1 cellular context compared by ENCODE assay signal in genomic region chr17:39700148-39700987, GRCh38.
TF ChIP-seq lines count a peak whose summit lies in the region.

No MANE protein-coding gene starts in this region.

TF ChIP-seq in HepG2, 621 proteins besides CTCF, POLR2A, EP300 and RAD21 (continued from another document and continues in another):
- TF ChIP-seq MNT (IDR thresholded peaks at IDR 0.05) (no peak), NR2F1 (CRISPR knock-in tag; IDR thresholded peaks at IDR 0.05) (no peak), SRF (IDR thresholded peaks at IDR 0.05; ENCODE audit: low read depth, low read length) (no peak), ZNF317 (CRISPR knock-in tag; IDR thresholded peaks at IDR 0.05) (peak; percentile 14; the same call in 1 of the 2 replicates), KAT7 (CRISPR knock-in tag; IDR thresholded peaks at IDR 0.05; ENCODE audit: borderline replicate concordance) (peak; percentile 95), MEF2D (CRISPR knock-in tag; IDR thresholded peaks at IDR 0.05) (peak; percentile 35; the same call in 1 of the 2 replicates), ZNF770 (CRISPR knock-in tag; IDR thresholded peaks at IDR 0.05) (no peak), RBM39 (IDR thresholded peaks at IDR 0.05; ENCODE audit: low read depth, low read length, poor library complexity, severe bottlenecking) (no peak), ZNF598 (CRISPR knock-in tag; IDR thresholded peaks at IDR 0.05; ENCODE audit: borderline replicate concordance) (no peak), KDM2A (CRISPR knock-in tag; IDR thresholded peaks at IDR 0.05; ENCODE audit: borderline replicate concordance, low read depth) (peak; percentile 87), ZNF256 (CRISPR knock-in tag; conservative IDR thresholded peaks at IDR 0.05) (peak; percentile 68; the same call in 1 of the 2 replicates), HMGA1 (CRISPR knock-in tag; conservative IDR thresholded peaks at IDR 0.05) (no peak), HMG20B (CRISPR knock-in tag; conservative IDR thresholded peaks at IDR 0.05) (no peak), MZF1 (CRISPR knock-in tag; IDR thresholded peaks at IDR 0.05; ENCODE audit: borderline replicate concordance) (no peak), ZNF572 (CRISPR knock-in tag; IDR thresholded peaks at IDR 0.05) (no peak), MAZ (IDR thresholded peaks at IDR 0.05; ENCODE audit: borderline replicate concordance, low read depth, low read length) (no peak), MAZ (CRISPR knock-in tag; IDR thresholded peaks at IDR 0.05; ENCODE audit: low read depth) (no peak; the same call in 1 of the 2 replicates), SMC3 (IDR thresholded peaks at IDR 0.05; ENCODE audit: low read length) (no peak), MBD4 (IDR thresholded peaks at IDR 0.05; ENCODE audit: borderline replicate concordance, low read length) (no peak), ZFY (CRISPR knock-in tag; IDR thresholded peaks at IDR 0.05) (peak; percentile 67), THAP11 (CRISPR knock-in tag; IDR thresholded peaks at IDR 0.05) (0 out of 2 replicates have a peak, but pooled peaks have one; percentile 23), ZNF800 (CRISPR knock-in tag; IDR thresholded peaks at IDR 0.05) (0 out of 2 replicates have a peak, but pooled peaks have one; percentile 47), KMT2A (CRISPR knock-in tag; IDR thresholded peaks at IDR 0.05) (peak; percentile 58; the same call in 1 of the 2 replicates), RBFOX2 (IDR thresholded peaks at IDR 0.05; ENCODE audit: low read depth, low read length) (peak; percentile 83), SMAD1 (CRISPR knock-in tag; IDR thresholded peaks at IDR 0.05; ENCODE audit: borderline replicate concordance, low read depth) (no peak), ELF1 (CRISPR knock-in tag; IDR thresholded peaks at IDR 0.05) (no peak), HMG20A (CRISPR knock-in tag; IDR thresholded peaks at IDR 0.05; ENCODE audit: borderline replicate concordance) (no peak), RXRB (CRISPR knock-in tag; IDR thresholded peaks at IDR 0.05; ENCODE audit: borderline replicate concordance) (no peak), ZNF777 (CRISPR knock-in tag; IDR thresholded peaks at IDR 0.05) (no peak; the same call in 1 of the 2 replicates), ZNF34 (CRISPR knock-in tag; IDR thresholded peaks at IDR 0.05; ENCODE audit: borderline replicate concordance) (no peak), E2F1 (CRISPR knock-in tag; IDR thresholded peaks at IDR 0.05) (no peak), PREB (CRISPR knock-in tag; IDR thresholded peaks at IDR 0.05) (no peak), ZBTB20 (CRISPR knock-in tag; IDR thresholded peaks at IDR 0.05; ENCODE audit: borderline replicate concordance, low read depth) (no peak), SCMH1 (CRISPR knock-in tag; IDR thresholded peaks at IDR 0.05; ENCODE audit: borderline replicate concordance) (no peak), HCFC1 (IDR thresholded peaks at IDR 0.05; ENCODE audit: low read depth, low read length) (0 out of 2 replicates have a peak, but pooled peaks have one; percentile 2), NFKBIZ (CRISPR knock-in tag; IDR thresholded peaks at IDR 0.05) (no peak), TOPORS (CRISPR knock-in tag; IDR thresholded peaks at IDR 0.05) (no peak), HNRNPLL (IDR thresholded peaks at IDR 0.05; ENCODE audit: low read depth, low read length, poor library complexity, severe bottlenecking) (no peak), SP5 (CRISPR knock-in tag; IDR thresholded peaks at IDR 0.05; ENCODE audit: borderline replicate concordance, low read depth) (no peak), ZNF577 (CRISPR knock-in tag; IDR thresholded peaks at IDR 0.05; ENCODE audit: borderline replicate concordance, low read depth) (no peak), POLR2AphosphoS5 (IDR thresholded peaks at IDR 0.05; ENCODE audit: low read depth, low read length) (no peak), ZNF567 (CRISPR knock-in tag; IDR thresholded peaks at IDR 0.05; ENCODE audit: borderline replicate concordance) (no peak), FOXA1 (IDR thresholded peaks at IDR 0.05) (no peak), FOXA1 (CRISPR knock-in tag; IDR thresholded peaks at IDR 0.05) (no peak), HNRNPUL1 (IDR thresholded peaks at IDR 0.05; ENCODE audit: low read depth, low read length) (no peak), ZNF75D (CRISPR knock-in tag; IDR thresholded peaks at IDR 0.05; ENCODE audit: borderline replicate concordance) (no peak), ZNF558 (CRISPR knock-in tag; IDR thresholded peaks at IDR 0.05; ENCODE audit: borderline replicate concordance) (peak; percentile 38; the same call in 1 of the 2 replicates), ZNF670 (CRISPR knock-in tag; IDR thresholded peaks at IDR 0.05; ENCODE audit: borderline replicate concordance) (no peak), ZBTB43 (CRISPR knock-in tag; conservative IDR thresholded peaks at IDR 0.05) (peak; percentile 54; the same call in 1 of the 2 replicates)
- TF ChIP-seq, protein P1, sequence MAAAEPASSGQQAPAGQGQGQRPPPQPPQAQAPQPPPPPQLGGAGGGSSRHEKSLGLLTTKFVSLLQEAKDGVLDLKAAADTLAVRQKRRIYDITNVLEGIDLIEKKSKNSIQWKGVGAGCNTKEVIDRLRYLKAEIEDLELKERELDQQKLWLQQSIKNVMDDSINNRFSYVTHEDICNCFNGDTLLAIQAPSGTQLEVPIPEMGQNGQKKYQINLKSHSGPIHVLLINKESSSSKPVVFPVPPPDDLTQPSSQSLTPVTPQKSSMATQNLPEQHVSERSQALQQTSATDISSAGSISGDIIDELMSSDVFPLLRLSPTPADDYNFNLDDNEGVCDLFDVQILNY (CRISPR knock-in tag; conservative IDR thresholded peaks at IDR 0.05), result no peak
- TF ChIP-seq, protein P2, sequence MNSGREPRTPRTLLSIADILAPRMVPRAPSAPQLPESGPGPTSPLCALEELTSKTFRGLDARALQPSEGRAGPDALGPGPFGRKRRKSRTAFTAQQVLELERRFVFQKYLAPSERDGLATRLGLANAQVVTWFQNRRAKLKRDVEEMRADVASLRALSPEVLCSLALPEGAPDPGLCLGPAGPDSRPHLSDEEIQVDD (CRISPR knock-in tag; IDR thresholded peaks at IDR 0.05; ENCODE audit: borderline replicate concordance), result 0 out of 2 replicates have a peak, but pooled peaks have one; percentile 22
- TF ChIP-seq, protein P3, sequence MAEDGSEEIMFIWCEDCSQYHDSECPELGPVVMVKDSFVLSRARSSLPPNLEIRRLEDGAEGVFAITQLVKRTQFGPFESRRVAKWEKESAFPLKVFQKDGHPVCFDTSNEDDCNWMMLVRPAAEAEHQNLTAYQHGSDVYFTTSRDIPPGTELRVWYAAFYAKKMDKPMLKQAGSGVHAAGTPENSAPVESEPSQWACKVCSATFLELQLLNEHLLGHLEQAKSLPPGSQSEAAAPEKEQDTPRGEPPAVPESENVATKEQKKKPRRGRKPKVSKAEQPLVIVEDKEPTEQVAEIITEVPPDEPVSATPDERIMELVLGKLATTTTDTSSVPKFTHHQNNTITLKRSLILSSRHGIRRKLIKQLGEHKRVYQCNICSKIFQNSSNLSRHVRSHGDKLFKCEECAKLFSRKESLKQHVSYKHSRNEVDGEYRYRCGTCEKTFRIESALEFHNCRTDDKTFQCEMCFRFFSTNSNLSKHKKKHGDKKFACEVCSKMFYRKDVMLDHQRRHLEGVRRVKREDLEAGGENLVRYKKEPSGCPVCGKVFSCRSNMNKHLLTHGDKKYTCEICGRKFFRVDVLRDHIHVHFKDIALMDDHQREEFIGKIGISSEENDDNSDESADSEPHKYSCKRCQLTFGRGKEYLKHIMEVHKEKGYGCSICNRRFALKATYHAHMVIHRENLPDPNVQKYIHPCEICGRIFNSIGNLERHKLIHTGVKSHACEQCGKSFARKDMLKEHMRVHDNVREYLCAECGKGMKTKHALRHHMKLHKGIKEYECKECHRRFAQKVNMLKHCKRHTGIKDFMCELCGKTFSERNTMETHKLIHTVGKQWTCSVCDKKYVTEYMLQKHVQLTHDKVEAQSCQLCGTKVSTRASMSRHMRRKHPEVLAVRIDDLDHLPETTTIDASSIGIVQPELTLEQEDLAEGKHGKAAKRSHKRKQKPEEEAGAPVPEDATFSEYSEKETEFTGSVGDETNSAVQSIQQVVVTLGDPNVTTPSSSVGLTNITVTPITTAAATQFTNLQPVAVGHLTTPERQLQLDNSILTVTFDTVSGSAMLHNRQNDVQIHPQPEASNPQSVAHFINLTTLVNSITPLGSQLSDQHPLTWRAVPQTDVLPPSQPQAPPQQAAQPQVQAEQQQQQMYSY (CRISPR knock-in tag; IDR thresholded peaks at IDR 0.05), result no peak
- TF ChIP-seq, protein P4, sequence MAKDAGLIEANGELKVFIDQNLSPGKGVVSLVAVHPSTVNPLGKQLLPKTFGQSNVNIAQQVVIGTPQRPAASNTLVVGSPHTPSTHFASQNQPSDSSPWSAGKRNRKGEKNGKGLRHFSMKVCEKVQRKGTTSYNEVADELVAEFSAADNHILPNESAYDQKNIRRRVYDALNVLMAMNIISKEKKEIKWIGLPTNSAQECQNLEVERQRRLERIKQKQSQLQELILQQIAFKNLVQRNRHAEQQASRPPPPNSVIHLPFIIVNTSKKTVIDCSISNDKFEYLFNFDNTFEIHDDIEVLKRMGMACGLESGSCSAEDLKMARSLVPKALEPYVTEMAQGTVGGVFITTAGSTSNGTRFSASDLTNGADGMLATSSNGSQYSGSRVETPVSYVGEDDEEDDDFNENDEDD (CRISPR knock-in tag; IDR thresholded peaks at IDR 0.05; ENCODE audit: borderline replicate concordance), result no peak
